9 cellular contexts compared by ENCODE assay signal in genomic region chr16:23826528-23827244, GRCh38. TPM values are rescaled to one million over a fixed set of nuclear protein-coding genes. Genes with fewer than 3 reads are reported as not detected.
DNase-seq lines count a peak whose midpoint lies in the region; ATAC-seq and TF ChIP-seq lines count a peak whose summit lies in the region.
"Had no signal": no experiment of that assay in that cellular context is flagged by ENCODE, and none has a peak within 500 bp of the region (broad histone marks: within the 10 kb centered on the region; RNA-seq: fewer than 3 reads in every experiment).

No MANE protein-coding gene starts in this region.

- H3K27me3 ChIP-seq in SU-DHL-6 (ENCODE audit: low read length), result 0 out of 2 replicates have a peak, but pooled peaks cover 3% of the 10 kb centered on the region

- H3K79me2 ChIP-seq in SU-DHL-6 (ENCODE audit: insufficient read depth, low read length), result no peaks in the 10 kb centered on the region

- H3K9me2 ChIP-seq in SU-DHL-6 (replicated peaks; ENCODE audit: insufficient read depth, low read length), result no peaks in the 10 kb centered on the region

- H3K27ac ChIP-seq in SU-DHL-6 (ENCODE audit: low read depth, low read length), result no peak overlapping the region
- H3K27ac ChIP-seq: 22Rv1 had no signal

- no peaks in the 10 kb centered on the region for H3K27me3 Mint-ChIP-seq in natural killer cell treated with Interleukin-12 subunit alpha and Interleukin-12 subunit beta and Interleukin-15 and Interleukin-18, amount 100 ng/mL, for 72 hours

- peak; percentile 24 for DNase-seq in NK-92 treated with Interleukin-12 subunit alpha and Interleukin-12 subunit beta, amount 100 ng/mL, for 24 hours (lab: John Stamatoyannopoulos, UW)
- DNase-seq in NK-92 (lab: John Stamatoyannopoulos, UW; ENCODE audit: unreplicated experiment), result no peak
- no peak for DNase-seq in natural killer cell treated with Interleukin-12 subunit alpha and Interleukin-12 subunit beta and Interleukin-15 and Interleukin-18, amount 100 ng/mL, for 72 hours (ENCODE audit: low spot score)
- DNase-seq in NCI-H1105 (lab: John Stamatoyannopoulos, UW), result no peak

- peaks cover 14% of the 10 kb centered on the region for H3K36me3 Mint-ChIP-seq in natural killer cell treated with Interleukin-12 subunit alpha and Interleukin-12 subunit beta and Interleukin-15 and Interleukin-18, amount 100 ng/mL, for 72 hours

- no peaks in the 10 kb centered on the region for H4K20me1 ChIP-seq in SU-DHL-6 (ENCODE audit: low read depth, low read length)

- H3K9me3 ChIP-seq in SU-DHL-6 (ENCODE audit: insufficient read depth, low read length), result no peaks in the 10 kb centered on the region

- H3K9me3 Mint-ChIP-seq in natural killer cell treated with Interleukin-12 subunit alpha and Interleukin-12 subunit beta and Interleukin-15 and Interleukin-18, amount 100 ng/mL, for 72 hours, result no peaks in the 10 kb centered on the region

- no peak for TF ChIP-seq CTCF in SU-DHL-6 (IDR thresholded peaks at IDR 0.05; ENCODE audit: insufficient read depth, low read length, poor library complexity, severe bottlenecking)

- H3K27ac Mint-ChIP-seq in natural killer cell treated with Interleukin-12 subunit alpha and Interleukin-12 subunit beta and Interleukin-15 and Interleukin-18, amount 100 ng/mL, for 72 hours, result peak overlapping the region; percentile 83 to 91

- no peak overlapping the region for H3K9ac ChIP-seq in SU-DHL-6 (ENCODE audit: low read length)

- peak overlapping the region; percentile 71 for H3K4me3 Mint-ChIP-seq in natural killer cell treated with Interleukin-12 subunit alpha and Interleukin-12 subunit beta and Interleukin-15 and Interleukin-18, amount 100 ng/mL, for 72 hours

- no peak overlapping the region for H3K4me3 ChIP-seq in SU-DHL-6 (ENCODE audit: insufficient read depth, low read length, poor library complexity, severe bottlenecking)

- no peaks in the 10 kb centered on the region; the same call in 1 of the 2 replicates for H3K36me3 ChIP-seq in SU-DHL-6 (ENCODE audit: low read length)

- H2AFZ ChIP-seq in SU-DHL-6 (ENCODE audit: low read depth, low read length, severe bottlenecking), result peak overlapping the region; percentile 52

- no peaks in the 10 kb centered on the region for H3F3A ChIP-seq in SU-DHL-6 (ENCODE audit: insufficient read depth)

- peak overlapping the region; percentile 0 for H3K4me2 ChIP-seq in SU-DHL-6 (ENCODE audit: low read depth, low read length, poor library complexity, severe bottlenecking)

- peaks cover 43 to 54% of the 10 kb centered on the region in 2 donors for H3K4me1 Mint-ChIP-seq in natural killer cell treated with Interleukin-12 subunit alpha and Interleukin-12 subunit beta and Interleukin-15 and Interleukin-18, amount 100 ng/mL, for 72 hours (ENCODE audit: low read depth in 2 of 2)

- ATAC-seq in HG02981 (IDR thresholded peaks at IDR 0.05; ENCODE audit: unreplicated experiment), result peak; percentile 84
- peak; percentile 64 to 81 for ATAC-seq in natural killer cell treated with Interleukin-12 subunit alpha and Interleukin-12 subunit beta and Interleukin-15 and Interleukin-18, amount 100 ng/mL, for 72 hours
- ATAC-seq in GM19023 (IDR thresholded peaks at IDR 0.05; ENCODE audit: unreplicated experiment), result no peak
- no peak for ATAC-seq in HG03025 (IDR thresholded peaks at IDR 0.05; ENCODE audit: low FRiP score, unreplicated experiment)

RNA-seq across cellular contexts. Expression of gene PRKCB, which starts 9.1 kb away (rescaled TPM):
- total RNA-seq in natural killer cell treated with Interleukin-12 subunit alpha and Interleukin-12 subunit beta and Interleukin-15 and Interleukin-18, amount 100 ng/mL, for 72 hours, result 100 to 1,000 TPM; 193 to 273 TPM

Comparison
In these comparisons a context has a peak if more than half of its experiments do, and no peak if none do; other contexts are left out.
1. ATAC-seq: peak in HG02981 (single experiment) and natural killer cell treated with Interleukin-12 subunit alpha and Interleukin-12 subunit beta and Interleukin-15 and Interleukin-18, amount 100 ng/mL, for 72 hours (2 of 2); none in GM19023 (single experiment) and HG03025 (single experiment).